27 cellular contexts compared by ENCODE assay signal in genomic region chr12:5856692-5857091, GRCh38.
"Had no signal": no experiment of that assay in that cellular context is flagged by ENCODE, and none has a peak within 500 bp of the region (broad histone marks: within the 10 kb centered on the region; RNA-seq: fewer than 3 reads in every experiment).

No MANE protein-coding gene starts in this region.

- H3K4me2 ChIP-seq: SK-N-SH had no signal

- DNase-seq: activated CD4-positive, alpha-beta T cell treated with anti-CD3 and anti-CD28 coated beads for 36 hours; activated CD4-positive, alpha-beta T cell treated with anti-CD3 and anti-CD28 coated beads, Interleukin-2, amount 50 U/mL, for 1 hour; activated CD8-positive, alpha-beta memory T cell treated with anti-CD3 and anti-CD28 coated beads, Interleukin-2, amount 50 U/mL, for 48 hours; activated CD8-positive, alpha-beta T cell treated with anti-CD3 and anti-CD28 coated beads, Interleukin-2, amount 10 ng/mL, durations not matched to agents 7 days and 5 days; activated naive CD4-positive, alpha-beta T cell; activated T-cell treated with anti-CD3 and anti-CD28 coated beads, Interleukin-2, amount 50 U/mL, for 1 hour; aorta; body of pancreas; Karpas-422; MM.1S; NCI-H1105; NCI-H1436; NCI-H187; NCI-H2107; NCI-H2171 treated with DMSO at 0.1 percent for 48 hours; NCI-H226; NCI-H526; NCI-H774; Peyer's patch; Right ventricle myocardium superior; SJCRH30; SK-N-SH; T-helper 1 cell had no signal

- ATAC-seq: activated CD4-positive, alpha-beta T cell treated with anti-CD3 and anti-CD28 coated beads for 36 hours; activated CD8-positive, alpha-beta T cell treated with anti-CD3 and anti-CD28 coated beads, Interleukin-2, amount 10 ng/mL, durations not matched to agents 7 days and 5 days; body of pancreas; K562 had no signal

- H3K27ac Mint-ChIP-seq: activated CD4-positive, alpha-beta T cell treated with anti-CD3 and anti-CD28 coated beads for 36 hours; activated CD8-positive, alpha-beta T cell treated with anti-CD3 and anti-CD28 coated beads, Interleukin-2, amount 10 ng/mL, durations not matched to agents 7 days and 5 days; activated naive CD4-positive, alpha-beta T cell treated with anti-CD3 and anti-CD28 coated beads, Interleukin-2, amount 50 U/mL, for 24 hours had no signal

- H3K27me3 ChIP-seq: body of pancreas, Peyer's patch, SJCRH30 had no signal

- H3K4me1 ChIP-seq: body of pancreas, Peyer's patch, SJCRH30 had no signal

- H3K9ac ChIP-seq: SK-N-SH had no signal

- H3K27ac ChIP-seq: body of pancreas, Peyer's patch, RWPE1, SJCRH30, VCaP had no signal

- H3K36me3 ChIP-seq: Peyer's patch, SJCRH30 had no signal

- H3K9me3 ChIP-seq: body of pancreas, Peyer's patch, SJCRH30, SK-N-SH had no signal

- H3K4me3 Mint-ChIP-seq: activated CD4-positive, alpha-beta T cell treated with anti-CD3 and anti-CD28 coated beads for 36 hours; activated CD8-positive, alpha-beta T cell treated with anti-CD3 and anti-CD28 coated beads, Interleukin-2, amount 10 ng/mL, durations not matched to agents 7 days and 5 days; activated naive CD4-positive, alpha-beta T cell treated with anti-CD3 and anti-CD28 coated beads, Interleukin-2, amount 50 U/mL, for 24 hours had no signal

- H3K4me1 Mint-ChIP-seq: activated CD4-positive, alpha-beta T cell treated with anti-CD3 and anti-CD28 coated beads for 36 hours; activated naive CD4-positive, alpha-beta T cell treated with anti-CD3 and anti-CD28 coated beads, Interleukin-2, amount 50 U/mL, for 24 hours had no signal

- H3K9me3 Mint-ChIP-seq: activated naive CD4-positive, alpha-beta T cell treated with anti-CD3 and anti-CD28 coated beads, Interleukin-2, amount 50 U/mL, for 24 hours had no signal

- H3K4me3 ChIP-seq: body of pancreas, K562, Peyer's patch, SJCRH30 had no signal

- H3K36me3 Mint-ChIP-seq: activated naive CD4-positive, alpha-beta T cell treated with anti-CD3 and anti-CD28 coated beads, Interleukin-2, amount 50 U/mL, for 24 hours had no signal
